Comparison of ENCODE assay signal across 8 cellular contexts in genomic region chr16:73713817-73714495, GRCh38.
DNase-seq lines count a peak whose midpoint lies in the region; FAIRE-seq and TF ChIP-seq lines count a peak whose summit lies in the region.

No MANE protein-coding gene starts in this region.

- H3K4me1 Mint-ChIP-seq in chondrocyte (ENCODE audit: low read depth): peaks cover 5% of the 10 kb centered on the region
- H3K4me1 Mint-ChIP-seq in activated T-cell treated with anti-CD3 and anti-CD28 coated beads, Interleukin-2, amount 50 U/mL, for 24 hours (ENCODE audit: low read depth): no peaks in the 10 kb centered on the region

- DNase-seq in EH (ENCODE audit: low read depth) (peak; percentile 22), M059J (ENCODE audit: low read depth) (peak; percentile 37), chondrocyte (ENCODE audit: low spot score) (no peak), osteoblast (ENCODE audit: insufficient read length, low spot score, missing footprints) (peak; percentile 37), AG08395 (ENCODE audit: low spot score) (no peak), GM19239 (ENCODE audit: insufficient read length, low spot score) (no peak)
- DNase-seq in activated T-cell treated with anti-CD3 and anti-CD28 coated beads, Interleukin-2, amount 50 U/mL, for 24 hours: no peak
- no peak for DNase-seq in stimulated activated CD4-positive, alpha-beta T cell treated with anti-CD3 and anti-CD28 coated beads, Interleukin-4, amount 100 ng/mL, for 4 hours

- H3K4me2 ChIP-seq in osteoblast (ENCODE audit: insufficient read depth, low read length): no peak overlapping the region

- H3K4me3 Mint-ChIP-seq in chondrocyte (ENCODE audit: unreplicated experiment): no peak overlapping the region
- no peak overlapping the region for H3K4me3 Mint-ChIP-seq in activated T-cell treated with anti-CD3 and anti-CD28 coated beads, Interleukin-2, amount 50 U/mL, for 24 hours

- no peak for FAIRE-seq in GM19239 (lab: Jason Lieb, UNC)

- TF ChIP-seq CTCF in chondrocyte (IDR thresholded peaks at IDR 0.05) (peak; percentile 70), osteoblast (IDR thresholded peaks at IDR 0.05; ENCODE audit: extremely low read depth, low read depth, low read length) (peak; percentile 59)

- no peaks in the 10 kb centered on the region for H3K27me3 ChIP-seq in osteoblast (ENCODE audit: insufficient read depth, low read length)

- H3K36me3 ChIP-seq in osteoblast (ENCODE audit: insufficient read depth, low read length): no peaks in the 10 kb centered on the region

- H2AFZ ChIP-seq in osteoblast (ENCODE audit: low read length): no peak overlapping the region

- H3K36me3 Mint-ChIP-seq in chondrocyte (ENCODE audit: low read depth): no peaks in the 10 kb centered on the region
- H3K36me3 Mint-ChIP-seq in activated T-cell treated with anti-CD3 and anti-CD28 coated beads, Interleukin-2, amount 50 U/mL, for 24 hours (ENCODE audit: low read depth): no peaks in the 10 kb centered on the region

- no peaks in the 10 kb centered on the region for H4K20me1 ChIP-seq in osteoblast (ENCODE audit: insufficient read depth, low read length)

- no peaks in the 10 kb centered on the region for H3K9me3 ChIP-seq in osteoblast (ENCODE audit: low read depth, low read length)

- no peak overlapping the region for H3K27ac ChIP-seq in osteoblast (ENCODE audit: low read depth, low read length)

- H3K27me3 Mint-ChIP-seq in chondrocyte (ENCODE audit: low read depth): peaks cover 5% of the 10 kb centered on the region
- H3K27me3 Mint-ChIP-seq in activated T-cell treated with anti-CD3 and anti-CD28 coated beads, Interleukin-2, amount 50 U/mL, for 24 hours: no peaks in the 10 kb centered on the region

- H3K4me3 ChIP-seq in osteoblast (ENCODE audit: insufficient read depth, low read length): no peak overlapping the region

- H3K4me1 ChIP-seq in osteoblast (ENCODE audit: insufficient read depth, low read length): no peaks in the 10 kb centered on the region

- no peaks in the 10 kb centered on the region for H3K79me2 ChIP-seq in osteoblast (ENCODE audit: insufficient read depth, low read length)

- no peak overlapping the region for H3K27ac Mint-ChIP-seq in chondrocyte (ENCODE audit: unreplicated experiment)
- no peak overlapping the region for H3K27ac Mint-ChIP-seq in activated T-cell treated with anti-CD3 and anti-CD28 coated beads, Interleukin-2, amount 50 U/mL, for 24 hours

- no peaks in the 10 kb centered on the region for H3K9me3 Mint-ChIP-seq in chondrocyte (ENCODE audit: low read depth)
- H3K9me3 Mint-ChIP-seq in activated T-cell treated with anti-CD3 and anti-CD28 coated beads, Interleukin-2, amount 50 U/mL, for 24 hours: peaks cover 5% of the 10 kb centered on the region

Comparison
In these comparisons a context has a peak if more than half of its experiments do, and no peak if none do; other contexts are left out.
1. DNase-seq: peak in EH (single experiment), M059J (single experiment) and osteoblast (single experiment); none in chondrocyte (single experiment), AG08395 (single experiment), activated T-cell treated with anti-CD3 and anti-CD28 coated beads, Interleukin-2, amount 50 U/mL, for 24 hours (single experiment), GM19239 (single experiment) and stimulated activated CD4-positive, alpha-beta T cell treated with anti-CD3 and anti-CD28 coated beads, Interleukin-4, amount 100 ng/mL, for 4 hours (0 of 2).